ENCODE assay signal across 27 cellular contexts in genomic region chr20:940926-941325, GRCh38. TPM values are rescaled to one million over a fixed set of nuclear protein-coding genes. Genes with fewer than 3 reads are reported as not detected.
DNase-seq lines count a peak whose midpoint lies in the region; ATAC-seq, FAIRE-seq and TF ChIP-seq lines count a peak whose summit lies in the region.
"Had no signal": no experiment of that assay in that cellular context is flagged by ENCODE, and none has a peak within 500 bp of the region (broad histone marks: within the 10 kb centered on the region; RNA-seq: fewer than 3 reads in every experiment).

No MANE protein-coding gene starts in this region.

- no peak for TF ChIP-seq POLR2A in HepG2 (IDR thresholded peaks at IDR 0.05; ENCODE audit: insufficient read depth in 1 of 2, low read depth in 2 of 2, low read length in 2 of 2)

- no peak overlapping the region for H3K4me3 Mint-ChIP-seq in stimulated activated naive B cell treated with anti-CD40 and anti-IgM and Interleukin-4, amounts not matched to agents 10 μg/mL and 1 μg/mL and 100 μg/mL, for 72 hours
- H3K4me3 Mint-ChIP-seq: CD14-positive monocyte; CD4-positive, alpha-beta T cell; CD8-positive, alpha-beta memory T cell had no signal

- no peak overlapping the region for H3K14ac ChIP-seq in neuronal stem cell (ENCODE audit: low read length)

- intact Hi-C loops in HepG2 (cut with micrococcal nuclease; ENCODE audit: unreplicated experiment), result no loop called here

- CTCF ChIA-PET in HepG2 (lab: Yijun Ruan, JAX; ENCODE audit: low intra/inter-chr PET ratio, low total read pairs), result interaction anchor here (0.9 kb wide), 1 partner anchor 126 kb away, joined by 3 read pairs; no protein-coding TSS in a partner anchor

- peaks cover 27 to 40% of the 10 kb centered on the region in 2 donors for H3K27me3 Mint-ChIP-seq in stimulated activated naive B cell treated with anti-CD40 and anti-IgM and Interleukin-4, amounts not matched to agents 10 μg/mL and 1 μg/mL and 100 μg/mL, for 72 hours

- no peak overlapping the region for H3K23ac ChIP-seq in neuronal stem cell (ENCODE audit: low read depth, low read length, poor library complexity)

- no peak for TF ChIP-seq CTCF in coronary artery (IDR thresholded peaks at IDR 0.05)
- TF ChIP-seq CTCF in HepG2 (CRISPR knock-in tag; IDR thresholded peaks at IDR 0.05), result no peak

- no peaks in the 10 kb centered on the region for H3K36me3 ChIP-seq in HepG2 (replicated peaks in 1 of 2; ENCODE audit: control insufficient read depth in 1 of 2, insufficient read depth in 2 of 2, low read length in 2 of 2)
- no peaks in the 10 kb centered on the region for H3K36me3 ChIP-seq in neuronal stem cell (replicated peaks in 1 of 2; ENCODE audit: control insufficient read depth in 2 of 2, insufficient read depth in 2 of 2, low read length in 2 of 2)
- H3K36me3 ChIP-seq: BE2C; BLaER1 treated with 17β-estradiol and CSF1 and Interleukin-3, amounts not matched to agents 10 nM and 100 nM had no signal

- no peak overlapping the region for H3K4me3 ChIP-seq in coronary artery
- H3K4me3 ChIP-seq in HepG2 (replicated peaks in 1 of 3; ENCODE audit: insufficient read depth in 1 of 3, low read depth in 2 of 3, low read length in 3 of 3), result no peak overlapping the region
- no peak overlapping the region for H3K4me3 ChIP-seq in neuronal stem cell (ENCODE audit: low read length in 2 of 2)
- H3K4me3 ChIP-seq: A549; BLaER1 treated with 17β-estradiol and CSF1 and Interleukin-3, amounts not matched to agents 10 nM and 100 nM had no signal

- H3K9ac ChIP-seq in HepG2 (ENCODE audit: insufficient read depth, low read depth, low read length) (no peak overlapping the region), neuronal stem cell (ENCODE audit: low read depth, low read length, poor library complexity) (no peak overlapping the region)
- H3K9ac ChIP-seq: BLaER1 treated with 17β-estradiol and CSF1 and Interleukin-3, amounts not matched to agents 10 nM and 100 nM had no signal

- H3K27ac Mint-ChIP-seq in stimulated activated naive B cell treated with anti-CD40 and anti-IgM and Interleukin-4, amounts not matched to agents 10 μg/mL and 1 μg/mL and 100 μg/mL, for 72 hours, result no peak overlapping the region
- H3K27ac Mint-ChIP-seq: CD4-positive, alpha-beta T cell; CD8-positive, alpha-beta memory T cell had no signal

- ATAC-seq in HepG2, result no peak
- ATAC-seq in stimulated activated naive B cell treated with anti-CD40 and anti-IgM and Interleukin-4, amounts not matched to agents 10 μg/mL and 1 μg/mL and 100 μg/mL, for 72 hours (replicated peaks), result no peak
- ATAC-seq in HG03280 (IDR thresholded peaks at IDR 0.05; ENCODE audit: unreplicated experiment), result no peak
- ATAC-seq: A549 had no signal

- DNase-seq in HTR-8/SVneo (ENCODE audit: insufficient read length, low spot score) (no peak), coronary artery (ENCODE audit: low spot score) (peak; percentile 19), HepG2 (ENCODE audit: low spot score) (no peak), neuronal stem cell (ENCODE audit: low spot score) (no peak), NCI-H2081 treated with DMSO at 0.1 percent for 48 hours (lab: John Stamatoyannopoulos, UW) (no peak)
- DNase-seq in stimulated activated naive B cell treated with anti-CD40 and anti-IgM and Interleukin-4, amounts not matched to agents 10 μg/mL and 1 μg/mL and 100 μg/mL, for 72 hours, result no peak
- no peak for DNase-seq in activated CD4-positive, CD25-positive, alpha-beta regulatory T cell treated with anti-CD3 and anti-CD28 coated beads, Interleukin-2, amount 50 U/mL, for 72 hours
- DNase-seq: 8988T; ACHN; AML-193; BE2C; CD4-positive, alpha-beta T cell; CD8-positive, alpha-beta memory T cell; DMS 273 treated with DMSO at 0.1 percent for 48 hours; DMS79; EL; GDM1; GOT3; H7; HCEC 1CT had no signal

- H2AFZ ChIP-seq in HepG2 (ENCODE audit: low read length), result no peak overlapping the region
- H2AFZ ChIP-seq in neuronal stem cell (ENCODE audit: low read length), result no peak overlapping the region

- H3K27ac ChIP-seq in coronary artery (no peak overlapping the region), HepG2 (ENCODE audit: extremely low read length, insufficient read depth, low read length) (no peak overlapping the region), neuronal stem cell (replicated peaks; ENCODE audit: low read length) (no peak overlapping the region)
- H3K27ac ChIP-seq: A549; BLaER1 treated with 17β-estradiol and CSF1 and Interleukin-3, amounts not matched to agents 10 nM and 100 nM had no signal

- no TSS peak for BruUV-seq in HepG2 (replicated peaks; lab: Mats Ljungman, UMichigan)

- H4K20me1 ChIP-seq in HepG2 (ENCODE audit: insufficient read depth, low read length), result no peaks in the 10 kb centered on the region
- H4K20me1 ChIP-seq: BLaER1 treated with 17β-estradiol and CSF1 and Interleukin-3, amounts not matched to agents 10 nM and 100 nM had no signal

- 2% methylated on average over 5 of the region's 5 CpGs for WGBS in HepG2 (ENCODE audit: low lambda C conversion rate)
- no CpG with 5 or more reads among the region's 5 CpGs for WGBS in neuronal stem cell (ENCODE audit: extremely low coverage in 2 of 2, insufficient read length in 2 of 2, insufficient replicate concordance in 1 of 2), 2 donors

- H2BK120ac ChIP-seq in neuronal stem cell (ENCODE audit: low read depth, low read length), result no peak overlapping the region

- no peaks in the 10 kb centered on the region for H3K4me1 Mint-ChIP-seq in stimulated activated naive B cell treated with anti-CD40 and anti-IgM and Interleukin-4, amounts not matched to agents 10 μg/mL and 1 μg/mL and 100 μg/mL, for 72 hours
- H3K4me1 Mint-ChIP-seq: CD14-positive monocyte; CD8-positive, alpha-beta memory T cell had no signal

- H3K4ac ChIP-seq in neuronal stem cell (ENCODE audit: low read length), result no peak overlapping the region

- H3K36me3 Mint-ChIP-seq in stimulated activated naive B cell treated with anti-CD40 and anti-IgM and Interleukin-4, amounts not matched to agents 10 μg/mL and 1 μg/mL and 100 μg/mL, for 72 hours, result no peaks in the 10 kb centered on the region
- H3K36me3 Mint-ChIP-seq: CD14-positive monocyte; CD8-positive, alpha-beta memory T cell had no signal

- in situ Hi-C loops in HepG2 (cut with HindIII; ENCODE audit: extremely low pct_ligation_motif_present, low pct_unique_long_range_greater_than_20kb), result no loop called here

- H4K8ac ChIP-seq in neuronal stem cell (ENCODE audit: low read depth, low read length), result no peak overlapping the region

- peaks cover 2% of the 10 kb centered on the region for H3K79me1 ChIP-seq in neuronal stem cell (ENCODE audit: low read depth, low read length)

- POLR2A ChIA-PET in HepG2 (lab: Yijun Ruan, JAX), result no interaction called here

- H4K91ac ChIP-seq in neuronal stem cell (ENCODE audit: low read depth, low read length, poor library complexity), result no peak overlapping the region

- 0 out of 5 replicates have a peak, but pooled peaks cover 0 to 6% of the 10 kb centered on the region in 2 experiments for H3K27me3 ChIP-seq in HepG2 (ENCODE audit: control insufficient read depth in 1 of 2, insufficient read depth in 2 of 2, low read length in 2 of 2)
- peaks cover 0 to 3% (median 0%) of the 10 kb centered on the region in 3 experiments for H3K27me3 ChIP-seq in neuronal stem cell (ENCODE audit: control insufficient read depth in 3 of 3, insufficient read depth in 3 of 3, low read depth in 1 of 3, low read length in 3 of 3)
- H3K27me3 ChIP-seq: BE2C; BLaER1 treated with 17β-estradiol and CSF1 and Interleukin-3, amounts not matched to agents 10 nM and 100 nM had no signal

- peak overlapping the region; percentile 9 for H3K18ac ChIP-seq in neuronal stem cell (ENCODE audit: low read length)

- no peak overlapping the region for H2BK12ac ChIP-seq in neuronal stem cell (ENCODE audit: low read length)

- no peak overlapping the region for H2BK15ac ChIP-seq in neuronal stem cell (ENCODE audit: low read length)

- FAIRE-seq in HTR-8/SVneo (lab: Jason Lieb, UNC), result peak; percentile 26
- FAIRE-seq in HepG2 (lab: Jason Lieb, UNC), result no peak
- FAIRE-seq: A549, D721Med, GM12891, GM18507 had no signal

- H3K4me2 ChIP-seq in HepG2 (ENCODE audit: low read depth, low read length) (no peak overlapping the region), neuronal stem cell (ENCODE audit: insufficient read depth, low read length, poor library complexity, severe bottlenecking) (no peak overlapping the region)
- H3K4me2 ChIP-seq: A549; BLaER1 treated with 17β-estradiol and CSF1 and Interleukin-3, amounts not matched to agents 10 nM and 100 nM had no signal

- no peak overlapping the region for H2AK5ac ChIP-seq in neuronal stem cell (ENCODE audit: low read depth, low read length)

- H3K79me2 ChIP-seq in HepG2 (ENCODE audit: insufficient read depth, low read length), result no peaks in the 10 kb centered on the region

- H3K4me1 ChIP-seq in HepG2 (ENCODE audit: insufficient read depth, low read length) (no peaks in the 10 kb centered on the region), neuronal stem cell (ENCODE audit: control insufficient read depth in 2 of 2, insufficient read depth in 1 of 2, low read depth in 1 of 2, low read length in 2 of 2) (peaks cover 0 to 9% of the 10 kb centered on the region in 2 donors)
- H3K4me1 ChIP-seq: A549, BE2C had no signal

- no peaks in the 10 kb centered on the region for H3K9me3 ChIP-seq in HepG2 (ENCODE audit: low read length)
- no peaks in the 10 kb centered on the region for H3K9me3 ChIP-seq in neuronal stem cell (replicated peaks in 1 of 2; ENCODE audit: control insufficient read depth in 2 of 2, insufficient read depth in 1 of 2, low read depth in 1 of 2, low read length in 2 of 2)
- H3K9me3 ChIP-seq: A549, BE2C had no signal

- TF ChIP-seq EP300 in HepG2 (IDR thresholded peaks at IDR 0.05; ENCODE audit: low read depth in 2 of 2, low read length in 2 of 2), result no peak
- TF ChIP-seq EP300 in HepG2 (CRISPR knock-in tag; IDR thresholded peaks at IDR 0.05; ENCODE audit: borderline replicate concordance), result no peak

- H2BK5ac ChIP-seq in neuronal stem cell (ENCODE audit: low read length), result no peak overlapping the region

- TF ChIP-seq RAD21 in HepG2 (CRISPR knock-in tag; IDR thresholded peaks at IDR 0.05), result no peak

- peaks cover 0 to 3% of the 10 kb centered on the region in 2 donors for H3K9me3 Mint-ChIP-seq in stimulated activated naive B cell treated with anti-CD40 and anti-IgM and Interleukin-4, amounts not matched to agents 10 μg/mL and 1 μg/mL and 100 μg/mL, for 72 hours
- H3K9me3 Mint-ChIP-seq: CD14-positive monocyte; CD4-positive, alpha-beta T cell; CD8-positive, alpha-beta memory T cell had no signal

RNA-seq across cellular contexts. Expression of gene ANGPT4, which starts 24.8 kb away (rescaled TPM):
- total RNA-seq in HepG2 (2016; rRNA removed; fragmentation: Illumina TruSeq; extraction: Trizol), result not detected in 2 replicates
- total RNA-seq in HepG2 (2016; cell fraction: cytosol; rRNA removed; fragmentation: Illumina TruSeq; extraction: Trizol; ENCODE audit: low read depth), result not detected in 2 replicates
- not detected in 2 replicates for total RNA-seq in HepG2 (2016; cell fraction: insoluble cytoplasmic fraction; rRNA removed; fragmentation: Illumina TruSeq; extraction: Trizol)
- total RNA-seq in HepG2 (2016; cell fraction: membrane; rRNA removed; fragmentation: Illumina TruSeq; extraction: Trizol), result not detected in 2 replicates
- total RNA-seq in HepG2 (2016; cell fraction: nucleus; rRNA removed; fragmentation: Illumina TruSeq; extraction: Trizol), result not detected in 2 replicates
- not detected in 2 replicates for polyA plus RNA-seq in HepG2 (2011; rRNA removed)
- polyA plus RNA-seq in HepG2 (2011; cell fraction: cytosol; rRNA removed), result not detected in 2 replicates
- polyA plus RNA-seq in HepG2 (2011; cell fraction: nucleus; rRNA removed), result not detected in 2 replicates
- not detected in 2 replicates for polyA plus RNA-seq in HepG2 (2012)
- polyA plus RNA-seq in HepG2 (2016; cell fraction: cytosol; fragmentation: Illumina TruSeq; extraction: Trizol; ENCODE audit: low read depth), result not detected in 2 replicates
- not detected in 2 replicates for polyA plus RNA-seq in HepG2 (2016; cell fraction: insoluble cytoplasmic fraction; fragmentation: Illumina TruSeq; extraction: Trizol; ENCODE audit: low read depth)
- polyA plus RNA-seq in HepG2 (2016; cell fraction: membrane; fragmentation: Illumina TruSeq; extraction: Trizol; ENCODE audit: low read depth), result not detected in 2 replicates
- polyA plus RNA-seq in HepG2 (2016; cell fraction: nucleus; fragmentation: Illumina TruSeq; extraction: Trizol; ENCODE audit: insufficient read depth, low read depth), result not detected in 2 replicates
- polyA minus RNA-seq in HepG2 (2011; rRNA and poly(A)+ RNA removed; ENCODE audit: low replicate concordance), result not detected in 2 replicates
- polyA minus RNA-seq in HepG2 (2011; cell fraction: cytosol; rRNA and poly(A)+ RNA removed), result not detected in 2 replicates
- polyA minus RNA-seq in HepG2 (2011; cell fraction: nucleus; rRNA and poly(A)+ RNA removed), result not detected in 2 replicates
- 0.14 TPM for polyA plus RNA-seq in neuronal stem cell (2013, experiment 1 of 2)
- 0.17 TPM for polyA plus RNA-seq in neuronal stem cell (2013, experiment 2 of 2)
- total RNA-seq: CD4-positive, alpha-beta T cell; CD8-positive, alpha-beta memory T cell had no signal
- polyA plus RNA-seq: CD8-positive, alpha-beta memory T cell had no signal
